ENCODE assay signal across 1 cellular context in the genomic region with DNA sequence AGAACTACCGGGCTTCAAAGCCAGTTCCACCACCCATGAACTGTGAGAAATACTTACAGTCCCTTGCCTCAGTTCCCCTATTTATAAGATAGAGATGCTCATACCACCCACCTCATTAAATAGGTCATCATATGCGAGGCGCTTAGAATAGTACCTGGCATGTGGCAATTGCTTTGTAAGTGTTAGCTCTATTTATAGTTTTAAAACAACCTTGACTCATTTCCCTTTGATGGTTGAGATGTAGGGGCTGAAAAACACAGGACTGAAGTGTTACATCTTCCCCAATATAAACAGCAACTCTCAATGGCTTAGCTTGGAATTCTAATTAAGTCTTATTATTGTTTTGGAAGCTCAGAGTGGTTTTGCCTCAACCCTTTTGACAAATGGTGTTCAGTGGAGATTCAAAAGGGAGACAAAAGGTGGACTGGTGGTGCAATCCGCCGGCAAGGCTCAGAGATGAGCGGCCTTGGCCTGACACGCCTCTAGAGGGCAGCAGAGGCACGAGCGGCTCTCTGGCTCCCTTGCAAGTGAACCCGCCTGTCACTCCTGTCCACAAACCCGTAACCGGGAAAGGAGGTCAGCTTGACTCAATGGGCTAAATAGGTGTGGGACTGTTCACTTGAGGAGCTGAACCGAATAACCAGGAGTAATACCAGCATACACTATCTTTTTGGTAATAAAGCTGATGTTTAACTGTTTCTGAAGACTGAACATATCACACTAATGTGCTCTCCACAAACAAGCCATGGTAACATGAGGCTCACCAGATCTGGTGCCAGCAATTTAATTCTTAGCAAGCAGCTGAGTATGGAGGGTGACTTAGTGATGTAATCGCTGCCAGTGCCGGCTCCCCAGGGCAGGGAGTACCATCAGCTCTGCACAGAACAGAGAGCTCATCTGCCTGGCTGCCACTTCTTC.
TF ChIP-seq lines count a peak whose summit lies in the region.

No MANE protein-coding gene starts in this region.

TF ChIP-seq in HEK293, 187 proteins besides CTCF, POLR2A, EP300 and RAD21 (continued from another document):
- TF ChIP-seq REST (tag by site-specific recombination; IDR thresholded peaks at IDR 0.05) (no peak), ZFP3 (tag by site-specific recombination; IDR thresholded peaks at IDR 0.05; ENCODE audit: low read depth) (no peak), ZNF549 (tag by site-specific recombination; IDR thresholded peaks at IDR 0.05) (no peak), ZNF280D (tag by site-specific recombination; IDR thresholded peaks at IDR 0.05) (no peak), ZNF26 (tag by site-specific recombination; IDR thresholded peaks at IDR 0.05) (no peak), ZNF529 (tag by site-specific recombination; IDR thresholded peaks at IDR 0.05; ENCODE audit: insufficient replicate concordance) (no peak)
- TF ChIP-seq, protein P1, sequence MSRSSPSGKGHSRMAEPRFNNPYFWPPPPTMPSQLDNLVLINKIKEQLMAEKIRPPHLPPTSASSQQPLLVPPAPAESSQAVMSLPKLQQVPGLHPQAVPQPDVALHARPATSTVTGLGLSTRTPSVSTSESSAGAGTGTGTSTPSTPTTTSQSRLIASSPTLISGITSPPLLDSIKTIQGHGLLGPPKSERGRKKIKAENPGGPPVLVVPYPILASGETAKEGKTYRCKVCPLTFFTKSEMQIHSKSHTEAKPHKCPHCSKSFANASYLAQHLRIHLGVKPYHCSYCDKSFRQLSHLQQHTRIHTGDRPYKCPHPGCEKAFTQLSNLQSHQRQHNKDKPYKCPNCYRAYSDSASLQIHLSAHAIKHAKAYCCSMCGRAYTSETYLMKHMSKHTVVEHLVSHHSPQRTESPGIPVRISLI (tag by site-specific recombination; IDR thresholded peaks at IDR 0.05) = no peak
TF ChIP-seq in HEK293: peak in this region for 37.
